ENCODE assay signal across 7 cellular contexts in genomic region chr6:18595774-18596528, GRCh38.
A peak's percentile ranks its signal among the peaks of the same experiment; 100 is the strongest.
DNase-seq lines count a peak whose midpoint lies in the region; ATAC-seq, FAIRE-seq and TF ChIP-seq lines count a peak whose summit lies in the region.

No MANE protein-coding gene starts in this region.

- TF ChIP-seq POLR2A in Peyer's patch (IDR thresholded peaks at IDR 0.05): no peak

- H3K9me2 ChIP-seq in hepatocyte (replicated peaks; ENCODE audit: insufficient read depth): no peaks in the 10 kb centered on the region

- no peak overlapping the region for H3K9ac ChIP-seq in astrocyte (ENCODE audit: low read length)

- H3K36me3 ChIP-seq in GM06990 (ENCODE audit: control insufficient read depth, insufficient read depth, low read length) (no peaks in the 10 kb centered on the region), Peyer's patch (no peaks in the 10 kb centered on the region), astrocyte (ENCODE audit: insufficient read depth, low read length) (no peaks in the 10 kb centered on the region), hepatocyte (replicated peaks; ENCODE audit: insufficient read depth, low read depth) (no peaks in the 10 kb centered on the region)

- intact Hi-C loops in sciatic nerve (cut with DNase I): no loop called here

- no peaks in the 10 kb centered on the region for H3K36me3 Mint-ChIP-seq in astrocyte (ENCODE audit: low read depth, unreplicated experiment)

- H3K4me1 Mint-ChIP-seq in astrocyte (ENCODE audit: low read depth, unreplicated experiment): no peaks in the 10 kb centered on the region

- H4K20me1 ChIP-seq in astrocyte (ENCODE audit: insufficient read depth, low read length) (no peaks in the 10 kb centered on the region), hepatocyte (ENCODE audit: insufficient read depth, poor library complexity, severe bottlenecking) (no peaks in the 10 kb centered on the region)

- H3K9me3 Mint-ChIP-seq in astrocyte (ENCODE audit: unreplicated experiment): no peaks in the 10 kb centered on the region

- ATAC-seq in GM21786 (IDR thresholded peaks at IDR 0.05; ENCODE audit: unreplicated experiment) (peak; percentile 70), sciatic nerve (peak; percentile 92)

- peaks cover 5% of the 10 kb centered on the region for H3K27me3 Mint-ChIP-seq in astrocyte (ENCODE audit: low read depth, unreplicated experiment)

- no peaks in the 10 kb centered on the region; the same call in 1 of the 2 replicates for H3K27me3 ChIP-seq in GM06990 (replicated peaks; ENCODE audit: control insufficient read depth, insufficient read depth, low read length)
- H3K27me3 ChIP-seq in Peyer's patch: no peaks in the 10 kb centered on the region
- H3K27me3 ChIP-seq in astrocyte (ENCODE audit: insufficient read depth, low read length): peaks cover 3% of the 10 kb centered on the region
- H3K27me3 ChIP-seq in hepatocyte: no peaks in the 10 kb centered on the region

- H3K79me2 ChIP-seq in astrocyte (ENCODE audit: insufficient read depth, low read length) (no peaks in the 10 kb centered on the region), hepatocyte (no peaks in the 10 kb centered on the region)

- WGBS in hepatocyte (ENCODE audit: low lambda C conversion rate, missing lambda C conversion rate): 35% methylated on average over 11 of the region's 11 CpGs

- H3K27ac ChIP-seq in Peyer's patch: peak overlapping the region in 1 of 4 donors; percentile 36
- H3K27ac ChIP-seq in astrocyte (ENCODE audit: low read depth, low read length): no peak overlapping the region
- H3K27ac ChIP-seq in hepatocyte: no peak overlapping the region

- H3K9me3 ChIP-seq in Peyer's patch (no peaks in the 10 kb centered on the region), astrocyte (ENCODE audit: insufficient read depth, low read depth, low read length) (no peaks in the 10 kb centered on the region), hepatocyte (ENCODE audit: low read depth) (no peaks in the 10 kb centered on the region)

- TF ChIP-seq CTCF in GM06990 (IDR thresholded peaks at IDR 0.05; ENCODE audit: insufficient read depth, low read length, poor library complexity, severe bottlenecking): peak; percentile 94
- peak; percentile 52 to 85 (median 80) for TF ChIP-seq CTCF in Peyer's patch (IDR thresholded peaks at IDR 0.05)
- TF ChIP-seq CTCF in astrocyte (IDR thresholded peaks at IDR 0.05; ENCODE audit: insufficient read depth, low read depth, low read length): peak; percentile 96
- TF ChIP-seq CTCF in hepatocyte (IDR thresholded peaks at IDR 0.05; ENCODE audit: poor library complexity): peak; percentile 88

- H2AFZ ChIP-seq in astrocyte (ENCODE audit: low read depth, low read length) (peak overlapping the region; percentile 58), hepatocyte (peak overlapping the region; percentile 10)

- FAIRE-seq in astrocyte (lab: Jason Lieb, UNC): no peak

- H3K4me2 ChIP-seq in astrocyte (ENCODE audit: low read length): peak overlapping the region; percentile 56
- peak overlapping the region; percentile 29 for H3K4me2 ChIP-seq in hepatocyte

- H3K4me3 ChIP-seq in GM06990 (replicated peaks; ENCODE audit: low read depth, low read length) (no peak overlapping the region), Peyer's patch (no peak overlapping the region), astrocyte (ENCODE audit: insufficient read depth, low read depth, low read length) (no peak overlapping the region), hepatocyte (no peak overlapping the region)

- no peaks in the 10 kb centered on the region for H3K4me1 ChIP-seq in Peyer's patch
- no peaks in the 10 kb centered on the region for H3K4me1 ChIP-seq in astrocyte (ENCODE audit: insufficient read depth, low read length)
- H3K4me1 ChIP-seq in hepatocyte (ENCODE audit: insufficient read depth): no peaks in the 10 kb centered on the region

- no peak for DNase-seq in GM06990 (ENCODE audit: extremely low read depth, insufficient read length)
- peak; percentile 45 to 66 for DNase-seq in Kasumi-1 (lab: John Stamatoyannopoulos, UW)
- peak in 2 of 3 donors; percentile 20 to 79 for DNase-seq in Peyer's patch
- peak; percentile 32 for DNase-seq in astrocyte (ENCODE audit: low read depth)
- DNase-seq in hepatocyte (ENCODE audit: low spot score): peak; percentile 87
- DNase-seq in sciatic nerve (ENCODE audit: low spot score): peak; percentile 67

- H3K4me3 Mint-ChIP-seq in astrocyte (ENCODE audit: unreplicated experiment): no peak overlapping the region

- no peak overlapping the region for H3K27ac Mint-ChIP-seq in astrocyte (ENCODE audit: unreplicated experiment)
